ENCODE assay signal across 7 cellular contexts in the genomic region with DNA sequence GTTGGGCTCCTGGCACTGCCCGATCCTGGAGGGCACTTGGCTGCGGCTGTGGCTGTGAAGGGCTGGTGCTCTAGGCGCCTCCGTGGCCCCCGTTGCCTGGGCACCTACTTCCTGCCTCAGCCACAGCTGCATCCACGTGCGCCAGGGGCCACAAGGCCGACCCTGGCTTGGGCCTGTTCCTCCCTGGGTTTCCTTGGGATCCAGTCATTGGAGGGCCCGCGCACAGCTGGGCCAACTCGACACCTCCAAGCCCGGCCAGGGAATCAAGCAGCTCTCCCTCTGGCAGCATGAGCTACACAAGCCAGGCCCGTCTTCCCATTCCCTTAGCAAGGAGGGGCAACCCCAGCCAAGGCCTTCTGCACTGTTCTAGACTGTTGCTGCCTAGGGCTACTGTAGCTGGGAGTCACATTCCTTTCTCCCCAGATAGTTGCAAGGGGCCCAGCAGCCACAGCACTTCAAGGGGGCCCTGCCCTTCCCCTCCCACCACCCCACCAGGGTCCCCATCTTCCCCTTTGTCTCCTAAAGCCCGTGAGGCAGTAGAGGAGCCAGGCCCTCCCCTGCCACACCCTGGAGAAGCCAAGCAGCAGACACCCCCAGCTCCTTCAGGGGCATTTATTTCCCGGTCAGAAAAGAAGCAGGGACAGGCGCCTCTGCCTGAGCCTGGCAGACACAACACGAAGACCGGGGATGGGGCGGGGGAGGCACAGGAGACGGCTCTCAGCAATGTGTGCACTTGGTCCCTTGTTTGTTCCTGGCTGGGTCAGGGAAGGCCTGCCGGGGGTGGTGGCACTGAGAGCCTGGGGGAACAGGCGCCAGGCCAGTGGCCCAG. TPM values are rescaled to one million over a fixed set of nuclear protein-coding genes. Genes with fewer than 3 reads are reported as not detected.
DNase-seq lines count a peak whose midpoint lies in the region; ATAC-seq and TF ChIP-seq lines count a peak whose summit lies in the region.

No MANE protein-coding gene starts in this region.

- no peak overlapping the region for H3K4me2 ChIP-seq in MM.1S (ENCODE audit: low read depth, low read length)

- TF ChIP-seq POLR2A in GM10847 (IDR thresholded peaks at IDR 0.05; ENCODE audit: extremely low read depth, insufficient read length) = peak; percentile 55

- peak overlapping the region; percentile 82 to 85 for H3K27ac Mint-ChIP-seq in activated naive CD4-positive, alpha-beta T cell treated with anti-CD3 and anti-CD28 coated beads, Interleukin-2, amount 50 U/mL, for 72 hours

- peaks cover 80% of the 10 kb centered on the region for H3K79me2 ChIP-seq in MM.1S (ENCODE audit: low read length)

- DNase-seq in MM.1S (peak; percentile 1), islet precursor cell (peak; percentile 93)
- peak in 1 of 2 donors; percentile 28 for DNase-seq in activated naive CD4-positive, alpha-beta T cell treated with anti-CD3 and anti-CD28 coated beads, Interleukin-2, amount 50 U/mL, for 72 hours (ENCODE audit: low spot score in 2 of 2)

- no peaks in the 10 kb centered on the region for H3K9me3 Mint-ChIP-seq in activated naive CD4-positive, alpha-beta T cell treated with anti-CD3 and anti-CD28 coated beads, Interleukin-2, amount 50 U/mL, for 72 hours

- TF ChIP-seq CTCF in MM.1S (IDR thresholded peaks at IDR 0.05; ENCODE audit: low read length) = no peak

- H4K20me1 ChIP-seq in MM.1S (ENCODE audit: insufficient read depth, low read length) = no peaks in the 10 kb centered on the region; the same call in 1 of the 2 replicates

- H3K4me3 ChIP-seq in MM.1S (ENCODE audit: low read length) (no peak overlapping the region), thymus (ENCODE audit: low read length) (no peak overlapping the region)

- no peaks in the 10 kb centered on the region for H3K9me3 ChIP-seq in MM.1S (replicated peaks; ENCODE audit: insufficient read depth, low read length)
- no peaks in the 10 kb centered on the region for H3K9me3 ChIP-seq in thymus (ENCODE audit: control insufficient read depth)

- ATAC-seq in activated naive CD4-positive, alpha-beta T cell treated with anti-CD3 and anti-CD28 coated beads, Interleukin-2, amount 50 U/mL, for 72 hours = no peak
- no peak for ATAC-seq in GM21526 (IDR thresholded peaks at IDR 0.05; ENCODE audit: low FRiP score, unreplicated experiment)
- ATAC-seq in GM18498 (IDR thresholded peaks at IDR 0.05; ENCODE audit: unreplicated experiment) = no peak

- H3K4me1 ChIP-seq in MM.1S (ENCODE audit: low read length) (peaks cover 6% of the 10 kb centered on the region; the same call in 1 of the 2 replicates), thymus (ENCODE audit: control insufficient read depth, insufficient read depth, low read length) (peaks cover 5% of the 10 kb centered on the region)

- H3F3A ChIP-seq in MM.1S (ENCODE audit: insufficient read depth, low read length) = peaks cover 60% of the 10 kb centered on the region

- H3K36me3 ChIP-seq in MM.1S (replicated peaks; ENCODE audit: insufficient read depth, low read length) (peaks cover 13% of the 10 kb centered on the region), thymus (ENCODE audit: control insufficient read depth, insufficient read depth) (peaks cover 45% of the 10 kb centered on the region)

- no peaks in the 10 kb centered on the region for H3K9me2 ChIP-seq in MM.1S (replicated peaks; ENCODE audit: insufficient read depth, low read length)

- H3K36me3 Mint-ChIP-seq in activated naive CD4-positive, alpha-beta T cell treated with anti-CD3 and anti-CD28 coated beads, Interleukin-2, amount 50 U/mL, for 72 hours = peaks cover 27 to 30% of the 10 kb centered on the region in 2 donors

- no peaks in the 10 kb centered on the region for H3K27me3 ChIP-seq in MM.1S (replicated peaks; ENCODE audit: insufficient read depth, low read length)
- H3K27me3 ChIP-seq in thymus (ENCODE audit: control insufficient read depth, insufficient read depth) = no peaks in the 10 kb centered on the region

- 62% methylated on average over 22 of the region's 22 CpGs for WGBS in thymus

- no peak overlapping the region for H3K9ac ChIP-seq in MM.1S (ENCODE audit: low read length)

- H2AFZ ChIP-seq in MM.1S (ENCODE audit: low read length) = no peak overlapping the region

- no peak overlapping the region for H3K27ac ChIP-seq in MM.1S (ENCODE audit: low read length)
- H3K27ac ChIP-seq in thymus (ENCODE audit: low read depth) = peak overlapping the region; percentile 47

RNA-seq across cellular contexts. Expression of a gene that starts 3.8 kb away (rescaled TPM):
- 100 to 1,000 TPM; 328 to 513 TPM for total RNA-seq in activated naive CD4-positive, alpha-beta T cell treated with anti-CD3 and anti-CD28 coated beads, Interleukin-2, amount 50 U/mL, for 72 hours
- polyA plus RNA-seq in thymus = 189 TPM

RNA-seq across cellular contexts. Expression of a gene that starts 7.0 kb away (rescaled TPM):
- total RNA-seq in activated naive CD4-positive, alpha-beta T cell treated with anti-CD3 and anti-CD28 coated beads, Interleukin-2, amount 50 U/mL, for 72 hours = 100 to 1,000 TPM; 382 to 460 TPM
- polyA plus RNA-seq in thymus = 219 TPM

RNA-seq across cellular contexts. Expression of a gene that starts 24.0 kb away (rescaled TPM):
- total RNA-seq in activated naive CD4-positive, alpha-beta T cell treated with anti-CD3 and anti-CD28 coated beads, Interleukin-2, amount 50 U/mL, for 72 hours = 100 to 1,000 TPM; 186 TPM
- 42.9 TPM for polyA plus RNA-seq in thymus

RNA-seq across cellular contexts. Expression of a gene that starts 24.2 kb away (rescaled TPM):
- total RNA-seq in activated naive CD4-positive, alpha-beta T cell treated with anti-CD3 and anti-CD28 coated beads, Interleukin-2, amount 50 U/mL, for 72 hours = 100 to 1,000 TPM; 122 to 154 TPM
- 127 TPM for polyA plus RNA-seq in thymus

RNA-seq across cellular contexts. Expression of a gene that starts 32.5 kb away (rescaled TPM):
- total RNA-seq in activated naive CD4-positive, alpha-beta T cell treated with anti-CD3 and anti-CD28 coated beads, Interleukin-2, amount 50 U/mL, for 72 hours = not detected
- 0.94 TPM for polyA plus RNA-seq in thymus
